ENCODE assay signal across 13 cellular contexts in genomic region chr3:189393598-189393997, GRCh38.
DNase-seq lines count a peak whose midpoint lies in the region; FAIRE-seq and TF ChIP-seq lines count a peak whose summit lies in the region.
"Had no signal": no experiment of that assay in that cellular context is flagged by ENCODE, and none has a peak within 500 bp of the region (broad histone marks: within the 10 kb centered on the region; RNA-seq: fewer than 3 reads in every experiment).

No MANE protein-coding gene starts in this region.

- no peak overlapping the region for H4K8ac ChIP-seq in mesenchymal stem cell (ENCODE audit: low read length)

- no peak overlapping the region for H2BK120ac ChIP-seq in mesenchymal stem cell (ENCODE audit: low read depth, low read length)

- H2AK5ac ChIP-seq in mesenchymal stem cell (ENCODE audit: low read length, severe bottlenecking), result no peak overlapping the region

- no peaks in the 10 kb centered on the region for H3K27me3 ChIP-seq in WERI-Rb-1 (ENCODE audit: insufficient read depth, low read depth, severe bottlenecking)
- H3K27me3 ChIP-seq in mesenchymal stem cell (ENCODE audit: control insufficient read depth in 1 of 2, insufficient read depth in 1 of 2, low read length in 2 of 2), result no peaks in the 10 kb centered on the region
- H3K27me3 ChIP-seq: esophagus muscularis mucosa, uterus had no signal

- no peak overlapping the region for H2BK15ac ChIP-seq in mesenchymal stem cell (ENCODE audit: low read depth, poor library complexity, severe bottlenecking)

- no peak overlapping the region for H3K23ac ChIP-seq in mesenchymal stem cell (ENCODE audit: low read length in 2 of 2)

- DNase-seq in GM18507 (ENCODE audit: extremely low spot score, insufficient read length, low read depth) (no peak), NCI-H146 (lab: John Stamatoyannopoulos, UW) (peak; percentile 82), WERI-Rb-1 (peak; percentile 35), mesenchymal stem cell (peak; percentile 58), DMS153 treated with DMSO at 0.1 percent for 48 hours (lab: John Stamatoyannopoulos, UW; ENCODE audit: unreplicated experiment) (no peak), midbrain (lab: John Stamatoyannopoulos, UW) (no peak), hepatic stellate cell (ENCODE audit: low spot score) (no peak), RPMI8226 (no peak)
- DNase-seq: CD8-positive, alpha-beta T cell; naive B cell; uterus had no signal

- H2AFZ ChIP-seq in mesenchymal stem cell (ENCODE audit: low read depth, low read length), result no peak overlapping the region

- TF ChIP-seq CTCF in WERI-Rb-1 (IDR thresholded peaks at IDR 0.05; ENCODE audit: low read depth, low read length), result no peak

- no peak overlapping the region for H2BK5ac ChIP-seq in mesenchymal stem cell (ENCODE audit: low read depth, low read length, poor library complexity, severe bottlenecking)

- H3K79me1 ChIP-seq in mesenchymal stem cell (replicated peaks; ENCODE audit: low read length, poor library complexity, severe bottlenecking), result no peaks in the 10 kb centered on the region

- no peaks in the 10 kb centered on the region for H3K4me1 ChIP-seq in mesenchymal stem cell (ENCODE audit: control insufficient read depth, insufficient read depth, low read depth, low read length)
- H3K4me1 ChIP-seq: esophagus muscularis mucosa, uterus had no signal

- H4K91ac ChIP-seq in mesenchymal stem cell (ENCODE audit: low read length), result no peak overlapping the region

- H3K4ac ChIP-seq in mesenchymal stem cell (ENCODE audit: low read depth in 1 of 2, low read length in 2 of 2), result no peak overlapping the region

- no peaks in the 10 kb centered on the region for H3K9me3 ChIP-seq in WERI-Rb-1 (ENCODE audit: severe bottlenecking)
- no peaks in the 10 kb centered on the region for H3K9me3 ChIP-seq in mesenchymal stem cell (ENCODE audit: control insufficient read depth, low read length)
- H3K9me3 ChIP-seq: esophagus muscularis mucosa, uterus had no signal

- H3K36me3 ChIP-seq in WERI-Rb-1 (no peaks in the 10 kb centered on the region), mesenchymal stem cell (ENCODE audit: control insufficient read depth in 1 of 2, insufficient read depth in 2 of 2, low read depth in 1 of 2, low read length in 2 of 2) (no peaks in the 10 kb centered on the region)
- H3K36me3 ChIP-seq: esophagus muscularis mucosa, uterus had no signal

- peak; percentile 82 for FAIRE-seq in GM18507 (lab: Jason Lieb, UNC)
- FAIRE-seq: islet of Langerhans had no signal

- WGBS in mesenchymal stem cell, result 77% methylated on average over 5 of the region's 5 CpGs

- no peak overlapping the region for H3K9ac ChIP-seq in mesenchymal stem cell (ENCODE audit: low read length)

- H3K4me2 ChIP-seq in mesenchymal stem cell (ENCODE audit: low read length, poor library complexity, severe bottlenecking), result no peak overlapping the region

- H3K18ac ChIP-seq in mesenchymal stem cell (ENCODE audit: low read depth in 1 of 2, low read length in 2 of 2), result no peak overlapping the region

- H3K4me3 ChIP-seq in WERI-Rb-1 (ENCODE audit: low read depth, low read length) (no peak overlapping the region), mesenchymal stem cell (ENCODE audit: insufficient read depth in 1 of 2, low read depth in 1 of 2, low read length in 2 of 2) (no peak overlapping the region)
- H3K4me3 ChIP-seq: esophagus muscularis mucosa, uterus had no signal

- H3K14ac ChIP-seq in mesenchymal stem cell (ENCODE audit: low read length in 2 of 2), result no peak overlapping the region

- peak overlapping the region; percentile 13; the same call in 1 of the 2 replicates for H3K27ac ChIP-seq in WERI-Rb-1
- H3K27ac ChIP-seq in mesenchymal stem cell (ENCODE audit: low read length, poor library complexity, severe bottlenecking), result no peak overlapping the region
- H3K27ac ChIP-seq: esophagus muscularis mucosa, uterus had no signal

- H2BK12ac ChIP-seq in mesenchymal stem cell (ENCODE audit: low read length in 2 of 2), result no peak overlapping the region

Comparison
In these comparisons a context has a peak if more than half of its experiments do, and no peak if none do; other contexts are left out.
1. DNase-seq: peak in NCI-H146 (single experiment), WERI-Rb-1 (single experiment) and mesenchymal stem cell (single experiment); none in GM18507 (single experiment), DMS153 treated with DMSO at 0.1 percent for 48 hours (single experiment), midbrain (single experiment), hepatic stellate cell (single experiment) and RPMI8226 (single experiment).